Comparison of ENCODE assay signal across 12 cellular contexts in genomic region chr7:32937344-32938174, GRCh38. TPM values are rescaled to one million over a fixed set of nuclear protein-coding genes. Genes with fewer than 3 reads are reported as not detected.
DNase-seq lines count a peak whose midpoint lies in the region; ATAC-seq and TF ChIP-seq lines count a peak whose summit lies in the region.
"Had no signal": no experiment of that assay in that cellular context is flagged by ENCODE, and none has a peak within 500 bp of the region (broad histone marks: within the 10 kb centered on the region; RNA-seq: fewer than 3 reads in every experiment).

No MANE protein-coding gene starts in this region.

- H3K4me3 Mint-ChIP-seq in activated CD4-positive, alpha-beta memory T cell treated with anti-CD3 and anti-CD28 coated beads for 36 hours = no peak overlapping the region
- H3K4me3 Mint-ChIP-seq in activated CD4-positive, alpha-beta memory T cell treated with anti-CD3 and anti-CD28 coated beads, Interleukin-2, amount 10 ng/mL, durations not matched to agents 7 days and 5 days = no peak overlapping the region
- no peak overlapping the region for H3K4me3 Mint-ChIP-seq in stimulated activated naive CD8-positive, alpha-beta T cell treated with anti-CD3 and anti-CD28 coated beads, Interleukin-15, amount 100 ng/mL, for 72 hours
- H3K4me3 Mint-ChIP-seq: B cell, memory B cell had no signal

- ATAC-seq in stimulated activated naive CD8-positive, alpha-beta T cell treated with anti-CD3 and anti-CD28 coated beads, Interleukin-15, amount 100 ng/mL, for 72 hours = no peak

- H3K36me3 Mint-ChIP-seq in activated CD4-positive, alpha-beta memory T cell treated with anti-CD3 and anti-CD28 coated beads for 36 hours = peaks cover 3% of the 10 kb centered on the region
- peaks cover 11% of the 10 kb centered on the region for H3K36me3 Mint-ChIP-seq in activated CD4-positive, alpha-beta memory T cell treated with anti-CD3 and anti-CD28 coated beads, Interleukin-2, amount 10 ng/mL, durations not matched to agents 7 days and 5 days (ENCODE audit: low read depth)

- H3K27me3 ChIP-seq in adrenal gland (no peaks in the 10 kb centered on the region), vagina (no peaks in the 10 kb centered on the region)
- H3K27me3 ChIP-seq: ascending aorta had no signal

- H3K4me1 Mint-ChIP-seq in activated CD4-positive, alpha-beta memory T cell treated with anti-CD3 and anti-CD28 coated beads for 36 hours (ENCODE audit: low read depth) = peaks cover 10% of the 10 kb centered on the region
- H3K4me1 Mint-ChIP-seq in activated CD4-positive, alpha-beta memory T cell treated with anti-CD3 and anti-CD28 coated beads, Interleukin-2, amount 10 ng/mL, durations not matched to agents 7 days and 5 days = peaks cover 20% of the 10 kb centered on the region
- H3K4me1 Mint-ChIP-seq in stimulated activated naive CD8-positive, alpha-beta T cell treated with anti-CD3 and anti-CD28 coated beads, Interleukin-15, amount 100 ng/mL, for 72 hours = peaks cover 18% of the 10 kb centered on the region

- H3K27ac ChIP-seq in adrenal gland = peak overlapping the region; percentile 36 to 65 (median 48)
- peak overlapping the region; percentile 17 for H3K27ac ChIP-seq in vagina

- CTCF ChIA-PET in activated CD4-positive, alpha-beta memory T cell treated with anti-CD3 and anti-CD28 coated beads for 36 hours (lab: Charles Lee) = interaction anchor here (3.6 kb wide), 1 partner anchor 91 kb away, joined by 20 read pairs; no protein-coding TSS in a partner anchor
- CTCF ChIA-PET in activated CD4-positive, alpha-beta memory T cell treated with anti-CD3 and anti-CD28 coated beads, Interleukin-2, amount 10 ng/mL, durations not matched to agents 7 days and 5 days (lab: Charles Lee) = interaction anchor here (1.0 to 2.5 kb wide), 2 partner anchors 10 to 91 kb away, joined by 6 to 10 read pairs; no protein-coding TSS in a partner anchor

- peaks cover 0 to 8% of the 10 kb centered on the region in 2 donors for H3K36me3 ChIP-seq in adrenal gland (replicated peaks in 1 of 2)
- H3K36me3 ChIP-seq in vagina = peaks cover 0 to 2% of the 10 kb centered on the region in 2 donors

- peak in 1 of 2 donors; percentile 20 for TF ChIP-seq POLR2A in adrenal gland (IDR thresholded peaks at IDR 0.05)
- no peak for TF ChIP-seq POLR2A in vagina (IDR thresholded peaks at IDR 0.05)

- no peaks in the 10 kb centered on the region for H3K9me3 Mint-ChIP-seq in activated CD4-positive, alpha-beta memory T cell treated with anti-CD3 and anti-CD28 coated beads for 36 hours
- no peaks in the 10 kb centered on the region for H3K9me3 Mint-ChIP-seq in activated CD4-positive, alpha-beta memory T cell treated with anti-CD3 and anti-CD28 coated beads, Interleukin-2, amount 10 ng/mL, durations not matched to agents 7 days and 5 days
- no peaks in the 10 kb centered on the region for H3K9me3 Mint-ChIP-seq in stimulated activated naive CD8-positive, alpha-beta T cell treated with anti-CD3 and anti-CD28 coated beads, Interleukin-15, amount 100 ng/mL, for 72 hours
- H3K9me3 Mint-ChIP-seq: memory B cell had no signal

- H3K9me3 ChIP-seq in adrenal gland (replicated peaks in 1 of 3) (no peaks in the 10 kb centered on the region), vagina (no peaks in the 10 kb centered on the region)
- H3K9me3 ChIP-seq: ascending aorta had no signal

- POLR2A ChIA-PET in activated CD4-positive, alpha-beta memory T cell treated with anti-CD3 and anti-CD28 coated beads for 36 hours (lab: Charles Lee) = no interaction called here
- POLR2A ChIA-PET in activated CD4-positive, alpha-beta memory T cell treated with anti-CD3 and anti-CD28 coated beads, Interleukin-2, amount 10 ng/mL, durations not matched to agents 7 days and 5 days (lab: Charles Lee) = interaction anchor here (1.8 kb wide), 1 partner anchor 47 kb away, joined by 4 read pairs; the partner anchor contains the start of gene KBTBD2

- intact Hi-C loops in activated CD4-positive, alpha-beta memory T cell treated with anti-CD3 and anti-CD28 coated beads for 36 hours (cut with micrococcal nuclease) = no loop called here
- intact Hi-C loops in adrenal gland (cut with DNase I) (no loop called here), vagina (cut with DNase I) (no loop called here)

- H3K4me3 ChIP-seq in adrenal gland = no peak overlapping the region
- H3K4me3 ChIP-seq in vagina = no peak overlapping the region
- H3K4me3 ChIP-seq: ascending aorta had no signal

- peak; percentile 14 for DNase-seq in activated CD4-positive, alpha-beta memory T cell treated with anti-CD3 and anti-CD28 coated beads for 36 hours
- DNase-seq in activated CD4-positive, alpha-beta memory T cell treated with anti-CD3 and anti-CD28 coated beads, Interleukin-2, amount 10 ng/mL, durations not matched to agents 7 days and 5 days = no peak
- DNase-seq in adrenal gland (peak; percentile 65 to 86 (median 83)), kidney tubule cell (ENCODE audit: low spot score) (peak; percentile 7), vagina (ENCODE audit: extremely low spot score in 2 of 2) (no peak), C1 segment of cervical spinal cord (lab: John Stamatoyannopoulos, UW) (no peak)
- DNase-seq in NK-92 treated with Interleukin-12 subunit alpha and Interleukin-12 subunit beta, amount 100 ng/mL, for 24 hours (lab: John Stamatoyannopoulos, UW) = no peak
- DNase-seq in stimulated activated naive CD8-positive, alpha-beta T cell treated with anti-CD3 and anti-CD28 coated beads, Interleukin-15, amount 100 ng/mL, for 72 hours = no peak
- DNase-seq: T-helper 1 cell had no signal

- H3K27ac Mint-ChIP-seq in activated CD4-positive, alpha-beta memory T cell treated with anti-CD3 and anti-CD28 coated beads for 36 hours = no peak overlapping the region
- H3K27ac Mint-ChIP-seq in activated CD4-positive, alpha-beta memory T cell treated with anti-CD3 and anti-CD28 coated beads, Interleukin-2, amount 10 ng/mL, durations not matched to agents 7 days and 5 days = no peak overlapping the region
- no peak overlapping the region for H3K27ac Mint-ChIP-seq in stimulated activated naive CD8-positive, alpha-beta T cell treated with anti-CD3 and anti-CD28 coated beads, Interleukin-15, amount 100 ng/mL, for 72 hours
- H3K27ac Mint-ChIP-seq: B cell, memory B cell had no signal

- H3K4me1 ChIP-seq in adrenal gland (replicated peaks in 1 of 2) (peaks cover 26 to 44% of the 10 kb centered on the region in 2 donors), vagina (peaks cover 70% of the 10 kb centered on the region)

- WGBS in adrenal gland, 4 donors = 34 to 39% (median 35%) methylated on average over 8 to 10 of the region's 10 CpGs

- TF ChIP-seq CTCF in adrenal gland (IDR thresholded peaks at IDR 0.05) (peak in 1 of 6 experiments; percentile 8), vagina (IDR thresholded peaks at IDR 0.05) (no peak)

- H3K27me3 Mint-ChIP-seq in activated CD4-positive, alpha-beta memory T cell treated with anti-CD3 and anti-CD28 coated beads for 36 hours = no peaks in the 10 kb centered on the region
- no peaks in the 10 kb centered on the region for H3K27me3 Mint-ChIP-seq in activated CD4-positive, alpha-beta memory T cell treated with anti-CD3 and anti-CD28 coated beads, Interleukin-2, amount 10 ng/mL, durations not matched to agents 7 days and 5 days
- H3K27me3 Mint-ChIP-seq in stimulated activated naive CD8-positive, alpha-beta T cell treated with anti-CD3 and anti-CD28 coated beads, Interleukin-15, amount 100 ng/mL, for 72 hours = peaks cover 8% of the 10 kb centered on the region
- H3K27me3 Mint-ChIP-seq: B cell, memory B cell had no signal

RNA-seq across cellular contexts. Expression of gene FKBP9, which starts 19.7 kb away (rescaled TPM):
- total RNA-seq in activated CD4-positive, alpha-beta memory T cell treated with anti-CD3 and anti-CD28 coated beads for 36 hours = under 1 TPM; 0.78 to 0.94 TPM
- 1 to 10 TPM in 1 of 2 experiments, under 1 TPM in 1; 0.98 to 1.2 TPM for total RNA-seq in activated CD4-positive, alpha-beta memory T cell treated with anti-CD3 and anti-CD28 coated beads, Interleukin-2, amount 10 ng/mL, durations not matched to agents 7 days and 5 days
- total RNA-seq in adrenal gland = 100 to 1,000 TPM in 7 of 8 donors, 10 to 100 TPM in 1; 74.8 to 299 (median 165) TPM
- polyA plus RNA-seq in adrenal gland = 10 to 100 TPM; 26.8 to 41.5 (median 39.8) TPM
- 113 TPM for total RNA-seq in vagina

RNA-seq across cellular contexts. Expression of gene KBTBD2, which starts 46.0 kb away (rescaled TPM):
- 10 to 100 TPM; 25.0 to 27.6 TPM for total RNA-seq in activated CD4-positive, alpha-beta memory T cell treated with anti-CD3 and anti-CD28 coated beads for 36 hours
- total RNA-seq in activated CD4-positive, alpha-beta memory T cell treated with anti-CD3 and anti-CD28 coated beads, Interleukin-2, amount 10 ng/mL, durations not matched to agents 7 days and 5 days = 10 to 100 TPM; 43.8 to 45.6 TPM
- total RNA-seq in adrenal gland (10 to 100 TPM; 17.9 to 32.5 (median 25.8) TPM), vagina (30.0 TPM)
- 10 to 100 TPM; 16.0 to 29.6 (median 20.2) TPM for polyA plus RNA-seq in adrenal gland

Comparison
In these comparisons a context has a peak if more than half of its experiments do, and no peak if none do; other contexts are left out.
1. DNase-seq: peak in activated CD4-positive, alpha-beta memory T cell treated with anti-CD3 and anti-CD28 coated beads for 36 hours (single experiment), adrenal gland (7 of 7) and kidney tubule cell (single experiment); none in activated CD4-positive, alpha-beta memory T cell treated with anti-CD3 and anti-CD28 coated beads, Interleukin-2, amount 10 ng/mL, durations not matched to agents 7 days and 5 days (single experiment), vagina (0 of 2), NK-92 treated with Interleukin-12 subunit alpha and Interleukin-12 subunit beta, amount 100 ng/mL, for 24 hours (single experiment), C1 segment of cervical spinal cord (0 of 14) and stimulated activated naive CD8-positive, alpha-beta T cell treated with anti-CD3 and anti-CD28 coated beads, Interleukin-15, amount 100 ng/mL, for 72 hours (0 of 2).
2. RNA of gene FKBP9, which starts 19.7 kb away (total RNA-seq): 74.8 to 299 TPM in adrenal gland and 113 TPM in vagina (single experiment); 0.98 to 1.2 TPM in activated CD4-positive, alpha-beta memory T cell treated with anti-CD3 and anti-CD28 coated beads, Interleukin-2, amount 10 ng/mL, durations not matched to agents 7 days and 5 days and 0.78 to 0.94 TPM in activated CD4-positive, alpha-beta memory T cell treated with anti-CD3 and anti-CD28 coated beads for 36 hours; every median in the first group is over 10 times any median in the second.